ENCODE assay signal across 8 cellular contexts in genomic region chr6:106979435-106979884, GRCh38. TPM values are rescaled to one million over a fixed set of nuclear protein-coding genes. Genes with fewer than 3 reads are reported as not detected.
DNase-seq lines count a peak whose midpoint lies in the region; ATAC-seq, FAIRE-seq and TF ChIP-seq lines count a peak whose summit lies in the region.

No MANE protein-coding gene starts in this region.

- DNase-seq in ELR (ENCODE audit: low read depth) (peak; percentile 83), HS-27A (ENCODE audit: low read depth) (peak; percentile 15), NCI-H82 treated with DMSO at 0.1 percent for 48 hours (lab: John Stamatoyannopoulos, UW; ENCODE audit: unreplicated experiment) (peak; percentile 41), endothelial cell of umbilical vein (ENCODE audit: low read depth, low spot score) (peak; percentile 78), midbrain (lab: John Stamatoyannopoulos, UW) (peak; percentile 83)
- peak; percentile 38 to 71 (median 69) for DNase-seq in activated CD8-positive, alpha-beta memory T cell treated with anti-CD3 and anti-CD28 coated beads for 48 hours (ENCODE audit: low read depth in 2 of 3, low spot score in 2 of 3)
- peak; percentile 72 to 79 for DNase-seq in stimulated activated CD8-positive, alpha-beta memory T cell treated with anti-CD3 and anti-CD28 coated beads, Interleukin-2, amount 100 ng/mL, for 48 hours (ENCODE audit: low read depth in 2 of 2)

- H3K27me3 ChIP-seq in endothelial cell of umbilical vein (ENCODE audit: control insufficient read depth in 2 of 2, insufficient read depth in 2 of 2, low read length in 2 of 2) = peaks cover 11 to 23% of the 10 kb centered on the region in 2 experiments

- no peak overlapping the region for H3K4me2 ChIP-seq in endothelial cell of umbilical vein (ENCODE audit: insufficient read depth, low read length)

- no peak overlapping the region for H3K4me3 ChIP-seq in endothelial cell of umbilical vein (replicated peaks in 1 of 3; ENCODE audit: insufficient read depth in 1 of 3, low read depth in 1 of 3, low read length in 3 of 3)

- no peaks in the 10 kb centered on the region for H3K9me1 ChIP-seq in endothelial cell of umbilical vein (replicated peaks; ENCODE audit: control insufficient read depth, extremely low read depth, insufficient read depth, low read length)

- dilution Hi-C loops in endothelial cell of umbilical vein (cut with MboI; ENCODE audit: extremely low pct_ligation_motif_present, low sequenced_read_pairs) = no loop called here

- POLR2A ChIA-PET in endothelial cell of umbilical vein (lab: Charles Lee) = no interaction called here

- TF ChIP-seq POLR2A in endothelial cell of umbilical vein (IDR thresholded peaks at IDR 0.05; ENCODE audit: low read depth, low read length) = no peak

- CTCF ChIA-PET in endothelial cell of umbilical vein (lab: Charles Lee) = interaction anchor here (0.6 to 7.1 kb wide), 38 partner anchors 10 to 1548 kb away, joined by 3 to 83 read pairs (median 4); partner anchors contain the start of gene CRYBG1

- TF ChIP-seq CTCF in endothelial cell of umbilical vein (IDR thresholded peaks at IDR 0.05; ENCODE audit: extremely low read depth in 1 of 2, insufficient read depth in 1 of 2, low read depth in 1 of 2, low read length in 2 of 2) = peak; percentile 93 to 94

- H3K9ac ChIP-seq in endothelial cell of umbilical vein (replicated peaks; ENCODE audit: extremely low read depth, insufficient read depth, low read length) = no peak overlapping the region

- no peaks in the 10 kb centered on the region for H3K9me3 ChIP-seq in endothelial cell of umbilical vein (replicated peaks; ENCODE audit: control insufficient read depth, insufficient read depth, low read length)

- no peaks in the 10 kb centered on the region for H3K4me1 ChIP-seq in endothelial cell of umbilical vein (ENCODE audit: control insufficient read depth, extremely low read depth, insufficient read depth, low read length)

- no peaks in the 10 kb centered on the region for H3K36me3 ChIP-seq in endothelial cell of umbilical vein (ENCODE audit: control insufficient read depth in 2 of 2, extremely low read depth in 1 of 2, insufficient read depth in 2 of 2, low read length in 2 of 2)

- H4K20me1 ChIP-seq in endothelial cell of umbilical vein (replicated peaks; ENCODE audit: control insufficient read depth, extremely low read depth, insufficient read depth, low read length) = no peaks in the 10 kb centered on the region

- FAIRE-seq in endothelial cell of umbilical vein (lab: Jason Lieb, UNC) = no peak

- intact Hi-C loops in endothelial cell of umbilical vein (cut with micrococcal nuclease) = loop anchor here (1.0 kb wide), 6 partner anchors 371 to 644 kb away; no protein-coding TSS in a partner anchor

- no peaks in the 10 kb centered on the region for H3K79me2 ChIP-seq in endothelial cell of umbilical vein (ENCODE audit: control insufficient read depth, insufficient read depth, low read length)

- no peak overlapping the region for H2AFZ ChIP-seq in endothelial cell of umbilical vein (ENCODE audit: low read depth, low read length)

- BruUV-seq in endothelial cell of umbilical vein (replicated peaks; lab: Mats Ljungman, UMichigan) = no TSS peak

- no peak overlapping the region for H3K27ac ChIP-seq in endothelial cell of umbilical vein (ENCODE audit: insufficient read depth, low read depth, low read length)

- no peak for ATAC-seq in HG03565 (IDR thresholded peaks at IDR 0.05; ENCODE audit: unreplicated experiment)

TF ChIP-seq in endothelial cell of umbilical vein, 7 proteins besides CTCF, POLR2A, EP300 and RAD21:
- TF ChIP-seq POLR2AphosphoS5 (IDR thresholded peaks at IDR 0.05; ENCODE audit: insufficient read depth, low read depth, low read length) (no peak), MAX (IDR thresholded peaks at IDR 0.05; ENCODE audit: insufficient read depth, insufficient read length) (no peak), JUN (IDR thresholded peaks at IDR 0.05; ENCODE audit: borderline replicate concordance, insufficient read depth, insufficient read length, low read depth) (no peak), GATA2 (IDR thresholded peaks at IDR 0.05; ENCODE audit: insufficient read depth, insufficient read length, low read depth, low read length) (no peak), EZH2 (IDR thresholded peaks at IDR 0.05; ENCODE audit: borderline replicate concordance, low read depth, low read length, severe bottlenecking) (no peak), MYC (IDR thresholded peaks at IDR 0.05; ENCODE audit: low read depth, low read length) (no peak), FOS (IDR thresholded peaks at IDR 0.05; ENCODE audit: borderline replicate concordance, insufficient read depth, low read length) (no peak)

RNA-seq across cellular contexts. Expression of gene CD24, which starts 4.9 kb away (rescaled TPM):
- total RNA-seq in endothelial cell of umbilical vein = 1.2 and 2.5 TPM in 2 replicates
- 10.2 and 52.1 TPM in 2 replicates for polyA plus RNA-seq in endothelial cell of umbilical vein
- polyA plus RNA-seq in endothelial cell of umbilical vein (2011; cell fraction: cytosol; rRNA removed) = 0.17 and 0.25 TPM in 2 replicates
- 0.66 and 7.9 TPM in 2 replicates for polyA plus RNA-seq in endothelial cell of umbilical vein (2011; cell fraction: nucleus; rRNA removed)
- polyA plus RNA-seq in endothelial cell of umbilical vein (2012) = 0.40 and 0.44 TPM in 2 replicates
- polyA minus RNA-seq in endothelial cell of umbilical vein = 2.0 and 2.2 TPM in 2 replicates
- 28.1 TPM for polyA minus RNA-seq in endothelial cell of umbilical vein (2011; cell fraction: cytosol; rRNA and poly(A)+ RNA removed)
- polyA minus RNA-seq in endothelial cell of umbilical vein (2011; cell fraction: nucleus; rRNA and poly(A)+ RNA removed) = 4.0 and 4.1 TPM in 2 replicates

RNA-seq across cellular contexts. Expression of gene MTRES1, which starts 48.5 kb away (rescaled TPM):
- total RNA-seq in endothelial cell of umbilical vein = 17.5 and 17.8 TPM in 2 replicates
- 4.9 and 8.3 TPM in 2 replicates for polyA plus RNA-seq in endothelial cell of umbilical vein
- 8.8 and 10.2 TPM in 2 replicates for polyA plus RNA-seq in endothelial cell of umbilical vein (2011; cell fraction: cytosol; rRNA removed)
- polyA plus RNA-seq in endothelial cell of umbilical vein (2011; cell fraction: nucleus; rRNA removed) = 9.7 and 14.8 TPM in 2 replicates
- polyA plus RNA-seq in endothelial cell of umbilical vein (2012) = 19.5 and 27.4 TPM in 2 replicates
- 4.4 and 6.2 TPM in 2 replicates for polyA minus RNA-seq in endothelial cell of umbilical vein
- 5.0 TPM for polyA minus RNA-seq in endothelial cell of umbilical vein (2011; cell fraction: cytosol; rRNA and poly(A)+ RNA removed)
- 7.3 and 8.3 TPM in 2 replicates for polyA minus RNA-seq in endothelial cell of umbilical vein (2011; cell fraction: nucleus; rRNA and poly(A)+ RNA removed)

Comparison
In these comparisons a context has a peak if more than half of its experiments do, and no peak if none do; other contexts are left out.
1. DNase-seq: peak in every context shown above with its lines; median percentile 83 in ELR; 83 in midbrain; 78 in endothelial cell of umbilical vein; 76 in stimulated activated CD8-positive, alpha-beta memory T cell treated with anti-CD3 and anti-CD28 coated beads, Interleukin-2, amount 100 ng/mL, for 48 hours; 69 in activated CD8-positive, alpha-beta memory T cell treated with anti-CD3 and anti-CD28 coated beads for 48 hours; 41 in NCI-H82 treated with DMSO at 0.1 percent for 48 hours; 15 in HS-27A.